Comparison of ENCODE assay signal across 1 cellular context in the genomic region with DNA sequence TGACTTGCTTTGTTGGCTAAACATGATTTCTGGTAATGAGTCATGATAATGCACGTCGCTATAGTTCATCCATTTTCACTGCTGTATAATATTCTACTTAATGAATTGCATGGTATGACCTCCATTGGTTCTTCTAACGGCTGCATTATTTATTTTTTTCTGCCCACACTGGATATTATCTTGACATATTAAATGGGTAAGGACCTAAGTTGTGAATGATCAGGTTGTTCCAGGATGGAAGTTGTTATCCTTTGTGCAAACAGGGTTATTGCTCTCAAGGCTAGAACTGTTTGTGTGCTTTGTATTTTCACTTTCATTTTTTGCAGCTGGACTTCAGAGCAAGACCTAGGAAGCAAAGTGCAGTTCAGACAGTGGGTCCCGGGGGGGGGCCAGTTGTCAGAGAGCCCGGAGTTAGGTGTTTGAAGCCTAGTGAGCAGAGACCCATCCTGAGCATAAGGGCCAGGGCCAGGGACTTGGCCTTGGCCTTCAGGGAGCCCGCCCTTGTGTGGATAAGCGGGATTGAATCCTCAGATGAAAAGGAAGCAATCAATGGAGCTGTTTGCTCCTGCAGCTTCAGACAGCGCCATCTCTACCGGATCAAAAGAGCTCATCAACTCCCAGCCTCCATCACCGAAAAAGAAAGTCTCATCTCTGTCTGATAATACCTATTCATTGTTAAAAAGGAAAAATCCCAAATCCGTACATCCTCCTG.
TF ChIP-seq lines count a peak whose summit lies in the region.

No MANE protein-coding gene starts in this region.

TF ChIP-seq in HepG2, 621 proteins besides CTCF, POLR2A, EP300 and RAD21 (continued from another document and continues in another):
- TF ChIP-seq, protein P1, sequence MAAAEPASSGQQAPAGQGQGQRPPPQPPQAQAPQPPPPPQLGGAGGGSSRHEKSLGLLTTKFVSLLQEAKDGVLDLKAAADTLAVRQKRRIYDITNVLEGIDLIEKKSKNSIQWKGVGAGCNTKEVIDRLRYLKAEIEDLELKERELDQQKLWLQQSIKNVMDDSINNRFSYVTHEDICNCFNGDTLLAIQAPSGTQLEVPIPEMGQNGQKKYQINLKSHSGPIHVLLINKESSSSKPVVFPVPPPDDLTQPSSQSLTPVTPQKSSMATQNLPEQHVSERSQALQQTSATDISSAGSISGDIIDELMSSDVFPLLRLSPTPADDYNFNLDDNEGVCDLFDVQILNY (CRISPR knock-in tag; conservative IDR thresholded peaks at IDR 0.05) = no peak
- TF ChIP-seq, protein P2, sequence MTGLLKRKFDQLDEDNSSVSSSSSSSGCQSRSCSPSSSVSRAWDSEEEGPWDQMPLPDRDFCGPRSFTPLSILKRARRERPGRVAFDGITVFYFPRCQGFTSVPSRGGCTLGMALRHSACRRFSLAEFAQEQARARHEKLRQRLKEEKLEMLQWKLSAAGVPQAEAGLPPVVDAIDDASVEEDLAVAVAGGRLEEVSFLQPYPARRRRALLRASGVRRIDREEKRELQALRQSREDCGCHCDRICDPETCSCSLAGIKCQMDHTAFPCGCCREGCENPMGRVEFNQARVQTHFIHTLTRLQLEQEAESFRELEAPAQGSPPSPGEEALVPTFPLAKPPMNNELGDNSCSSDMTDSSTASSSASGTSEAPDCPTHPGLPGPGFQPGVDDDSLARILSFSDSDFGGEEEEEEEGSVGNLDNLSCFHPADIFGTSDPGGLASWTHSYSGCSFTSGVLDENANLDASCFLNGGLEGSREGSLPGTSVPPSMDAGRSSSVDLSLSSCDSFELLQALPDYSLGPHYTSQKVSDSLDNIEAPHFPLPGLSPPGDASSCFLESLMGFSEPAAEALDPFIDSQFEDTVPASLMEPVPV (CRISPR knock-in tag; IDR thresholded peaks at IDR 0.05) = no peak
- TF ChIP-seq, protein P3, sequence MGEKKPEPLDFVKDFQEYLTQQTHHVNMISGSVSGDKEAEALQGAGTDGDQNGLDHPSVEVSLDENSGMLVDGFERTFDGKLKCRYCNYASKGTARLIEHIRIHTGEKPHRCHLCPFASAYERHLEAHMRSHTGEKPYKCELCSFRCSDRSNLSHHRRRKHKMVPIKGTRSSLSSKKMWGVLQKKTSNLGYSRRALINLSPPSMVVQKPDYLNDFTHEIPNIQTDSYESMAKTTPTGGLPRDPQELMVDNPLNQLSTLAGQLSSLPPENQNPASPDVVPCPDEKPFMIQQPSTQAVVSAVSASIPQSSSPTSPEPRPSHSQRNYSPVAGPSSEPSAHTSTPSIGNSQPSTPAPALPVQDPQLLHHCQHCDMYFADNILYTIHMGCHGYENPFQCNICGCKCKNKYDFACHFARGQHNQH (CRISPR knock-in tag; IDR thresholded peaks at IDR 0.05) = peak; percentile 94
- no peak for TF ChIP-seq SUZ12 (IDR thresholded peaks at IDR 0.05; ENCODE audit: low read depth, low read length)
- peak; percentile 92 for TF ChIP-seq ZSCAN31 (CRISPR knock-in tag; IDR thresholded peaks at IDR 0.05; ENCODE audit: low read depth)
- TF ChIP-seq TOPORS (CRISPR knock-in tag; IDR thresholded peaks at IDR 0.05) = no peak; the same call in 1 of the 2 replicates
- TF ChIP-seq ZSCAN25 (CRISPR knock-in tag; IDR thresholded peaks at IDR 0.05) = peak; percentile 36; the same call in 1 of the 2 replicates
- TF ChIP-seq TAF1 (CRISPR knock-in tag; IDR thresholded peaks at IDR 0.05) = no peak
- TF ChIP-seq ZBTB38 (CRISPR knock-in tag; IDR thresholded peaks at IDR 0.05) = peak; percentile 74; the same call in 1 of the 2 replicates
- TF ChIP-seq, protein P4, sequence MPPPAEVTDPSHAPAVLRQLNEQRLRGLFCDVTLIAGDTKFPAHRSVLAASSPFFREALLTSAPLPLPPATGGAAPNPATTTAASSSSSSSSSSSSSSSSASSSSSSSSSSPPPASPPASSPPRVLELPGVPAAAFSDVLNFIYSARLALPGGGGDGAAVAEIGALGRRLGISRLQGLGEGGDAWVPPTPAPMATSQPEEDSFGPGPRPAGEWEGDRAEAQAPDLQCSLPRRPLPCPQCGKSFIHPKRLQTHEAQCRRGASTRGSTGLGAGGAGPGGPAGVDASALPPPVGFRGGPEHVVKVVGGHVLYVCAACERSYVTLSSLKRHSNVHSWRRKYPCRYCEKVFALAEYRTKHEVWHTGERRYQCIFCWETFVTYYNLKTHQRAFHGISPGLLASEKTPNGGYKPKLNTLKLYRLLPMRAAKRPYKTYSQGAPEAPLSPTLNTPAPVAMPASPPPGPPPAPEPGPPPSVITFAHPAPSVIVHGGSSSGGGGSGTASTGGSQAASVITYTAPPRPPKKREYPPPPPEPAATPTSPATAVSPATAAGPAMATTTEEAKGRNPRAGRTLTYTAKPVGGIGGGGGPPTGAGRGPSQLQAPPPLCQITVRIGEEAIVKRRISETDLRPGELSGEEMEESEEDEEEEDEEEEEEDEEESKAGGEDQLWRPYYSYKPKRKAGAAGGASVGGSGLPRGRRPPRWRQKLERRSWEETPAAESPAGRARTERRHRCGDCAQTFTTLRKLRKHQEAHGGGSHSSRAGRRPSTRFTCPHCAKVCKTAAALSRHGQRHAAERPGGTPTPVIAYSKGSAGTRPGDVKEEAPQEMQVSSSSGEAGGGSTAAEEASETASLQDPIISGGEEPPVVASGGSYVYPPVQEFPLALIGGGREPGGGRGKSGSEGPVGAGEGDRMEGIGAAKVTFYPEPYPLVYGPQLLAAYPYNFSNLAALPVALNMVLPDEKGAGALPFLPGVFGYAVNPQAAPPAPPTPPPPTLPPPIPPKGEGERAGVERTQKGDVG (CRISPR knock-in tag; IDR thresholded peaks at IDR 0.05; ENCODE audit: borderline replicate concordance) = peak; percentile 83
- peak; percentile 69 for TF ChIP-seq TRIM24 (CRISPR knock-in tag; IDR thresholded peaks at IDR 0.05)
- TF ChIP-seq HHEX (CRISPR knock-in tag; IDR thresholded peaks at IDR 0.05) = peak; percentile 81; the same call in 1 of the 2 replicates
- TF ChIP-seq, protein P5, sequence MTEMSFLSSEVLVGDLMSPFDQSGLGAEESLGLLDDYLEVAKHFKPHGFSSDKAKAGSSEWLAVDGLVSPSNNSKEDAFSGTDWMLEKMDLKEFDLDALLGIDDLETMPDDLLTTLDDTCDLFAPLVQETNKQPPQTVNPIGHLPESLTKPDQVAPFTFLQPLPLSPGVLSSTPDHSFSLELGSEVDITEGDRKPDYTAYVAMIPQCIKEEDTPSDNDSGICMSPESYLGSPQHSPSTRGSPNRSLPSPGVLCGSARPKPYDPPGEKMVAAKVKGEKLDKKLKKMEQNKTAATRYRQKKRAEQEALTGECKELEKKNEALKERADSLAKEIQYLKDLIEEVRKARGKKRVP (CRISPR knock-in tag; IDR thresholded peaks at IDR 0.05) = peak in 1 of 2 experiments; percentile 78; a peak in 2 of 4 replicates
- TF ChIP-seq MED1 (CRISPR knock-in tag; IDR thresholded peaks at IDR 0.05) = peak; percentile 96
- TF ChIP-seq, protein P6, sequence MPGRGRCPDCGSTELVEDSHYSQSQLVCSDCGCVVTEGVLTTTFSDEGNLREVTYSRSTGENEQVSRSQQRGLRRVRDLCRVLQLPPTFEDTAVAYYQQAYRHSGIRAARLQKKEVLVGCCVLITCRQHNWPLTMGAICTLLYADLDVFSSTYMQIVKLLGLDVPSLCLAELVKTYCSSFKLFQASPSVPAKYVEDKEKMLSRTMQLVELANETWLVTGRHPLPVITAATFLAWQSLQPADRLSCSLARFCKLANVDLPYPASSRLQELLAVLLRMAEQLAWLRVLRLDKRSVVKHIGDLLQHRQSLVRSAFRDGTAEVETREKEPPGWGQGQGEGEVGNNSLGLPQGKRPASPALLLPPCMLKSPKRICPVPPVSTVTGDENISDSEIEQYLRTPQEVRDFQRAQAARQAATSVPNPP (CRISPR knock-in tag; IDR thresholded peaks at IDR 0.05) = peak; percentile 69
- no peak for TF ChIP-seq ATRX (CRISPR knock-in tag; IDR thresholded peaks at IDR 0.05; ENCODE audit: borderline replicate concordance)
- TF ChIP-seq HMG20B (CRISPR knock-in tag; conservative IDR thresholded peaks at IDR 0.05) = peak; percentile 98
- peak; percentile 98 for TF ChIP-seq TARDBP (CRISPR knock-in tag; IDR thresholded peaks at IDR 0.05)
- TF ChIP-seq, protein P7, sequence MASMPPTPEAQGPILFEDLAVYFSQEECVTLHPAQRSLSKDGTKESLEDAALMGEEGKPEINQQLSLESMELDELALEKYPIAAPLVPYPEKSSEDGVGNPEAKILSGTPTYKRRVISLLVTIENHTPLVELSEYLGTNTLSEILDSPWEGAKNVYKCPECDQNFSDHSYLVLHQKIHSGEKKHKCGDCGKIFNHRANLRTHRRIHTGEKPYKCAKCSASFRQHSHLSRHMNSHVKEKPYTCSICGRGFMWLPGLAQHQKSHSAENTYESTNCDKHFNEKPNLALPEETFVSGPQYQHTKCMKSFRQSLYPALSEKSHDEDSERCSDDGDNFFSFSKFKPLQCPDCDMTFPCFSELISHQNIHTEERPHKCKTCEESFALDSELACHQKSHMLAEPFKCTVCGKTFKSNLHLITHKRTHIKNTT (CRISPR knock-in tag; IDR thresholded peaks at IDR 0.05) = no peak
- TF ChIP-seq ZNF430 (CRISPR knock-in tag; IDR thresholded peaks at IDR 0.05) = peak; percentile 89
- peak; percentile 61; the same call in 1 of the 2 replicates for TF ChIP-seq ZNF274 (CRISPR knock-in tag; IDR thresholded peaks at IDR 0.05)
- TF ChIP-seq, protein P8, sequence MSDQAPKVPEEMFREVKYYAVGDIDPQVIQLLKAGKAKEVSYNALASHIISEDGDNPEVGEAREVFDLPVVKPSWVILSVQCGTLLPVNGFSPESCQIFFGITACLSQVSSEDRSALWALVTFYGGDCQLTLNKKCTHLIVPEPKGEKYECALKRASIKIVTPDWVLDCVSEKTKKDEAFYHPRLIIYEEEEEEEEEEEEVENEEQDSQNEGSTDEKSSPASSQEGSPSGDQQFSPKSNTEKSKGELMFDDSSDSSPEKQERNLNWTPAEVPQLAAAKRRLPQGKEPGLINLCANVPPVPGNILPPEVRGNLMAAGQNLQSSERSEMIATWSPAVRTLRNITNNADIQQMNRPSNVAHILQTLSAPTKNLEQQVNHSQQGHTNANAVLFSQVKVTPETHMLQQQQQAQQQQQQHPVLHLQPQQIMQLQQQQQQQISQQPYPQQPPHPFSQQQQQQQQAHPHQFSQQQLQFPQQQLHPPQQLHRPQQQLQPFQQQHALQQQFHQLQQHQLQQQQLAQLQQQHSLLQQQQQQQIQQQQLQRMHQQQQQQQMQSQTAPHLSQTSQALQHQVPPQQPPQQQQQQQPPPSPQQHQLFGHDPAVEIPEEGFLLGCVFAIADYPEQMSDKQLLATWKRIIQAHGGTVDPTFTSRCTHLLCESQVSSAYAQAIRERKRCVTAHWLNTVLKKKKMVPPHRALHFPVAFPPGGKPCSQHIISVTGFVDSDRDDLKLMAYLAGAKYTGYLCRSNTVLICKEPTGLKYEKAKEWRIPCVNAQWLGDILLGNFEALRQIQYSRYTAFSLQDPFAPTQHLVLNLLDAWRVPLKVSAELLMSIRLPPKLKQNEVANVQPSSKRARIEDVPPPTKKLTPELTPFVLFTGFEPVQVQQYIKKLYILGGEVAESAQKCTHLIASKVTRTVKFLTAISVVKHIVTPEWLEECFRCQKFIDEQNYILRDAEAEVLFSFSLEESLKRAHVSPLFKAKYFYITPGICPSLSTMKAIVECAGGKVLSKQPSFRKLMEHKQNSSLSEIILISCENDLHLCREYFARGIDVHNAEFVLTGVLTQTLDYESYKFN (CRISPR knock-in tag; conservative IDR thresholded peaks at IDR 0.05) = peak; percentile 98
- peak; percentile 13; the same call in 1 of the 2 replicates for TF ChIP-seq ZFX (CRISPR knock-in tag; IDR thresholded peaks at IDR 0.05; ENCODE audit: low read depth)
- TF ChIP-seq ZNF724P (CRISPR knock-in tag; IDR thresholded peaks at IDR 0.05; ENCODE audit: borderline replicate concordance) = no peak
- 0 out of 2 replicates have a peak, but pooled peaks have one; percentile 51 for TF ChIP-seq NCOA1 (CRISPR knock-in tag; IDR thresholded peaks at IDR 0.05)
- TF ChIP-seq HOXA7 (CRISPR knock-in tag; IDR thresholded peaks at IDR 0.05) = peak; percentile 30; the same call in 1 of the 2 replicates
- no peak for TF ChIP-seq ZFP36 (IDR thresholded peaks at IDR 0.05; ENCODE audit: borderline replicate concordance, low read depth, low read length, partially characterized antibody)
- TF ChIP-seq, protein P9, sequence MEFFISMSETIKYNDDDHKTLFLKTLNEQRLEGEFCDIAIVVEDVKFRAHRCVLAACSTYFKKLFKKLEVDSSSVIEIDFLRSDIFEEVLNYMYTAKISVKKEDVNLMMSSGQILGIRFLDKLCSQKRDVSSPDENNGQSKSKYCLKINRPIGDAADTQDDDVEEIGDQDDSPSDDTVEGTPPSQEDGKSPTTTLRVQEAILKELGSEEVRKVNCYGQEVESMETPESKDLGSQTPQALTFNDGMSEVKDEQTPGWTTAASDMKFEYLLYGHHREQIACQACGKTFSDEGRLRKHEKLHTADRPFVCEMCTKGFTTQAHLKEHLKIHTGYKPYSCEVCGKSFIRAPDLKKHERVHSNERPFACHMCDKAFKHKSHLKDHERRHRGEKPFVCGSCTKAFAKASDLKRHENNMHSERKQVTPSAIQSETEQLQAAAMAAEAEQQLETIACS (CRISPR knock-in tag; IDR thresholded peaks at IDR 0.05) = no peak
- TF ChIP-seq NR2C2 (CRISPR knock-in tag; IDR thresholded peaks at IDR 0.05; ENCODE audit: borderline replicate concordance) = peak; percentile 83
- no peak for TF ChIP-seq DNMT1 (CRISPR knock-in tag; IDR thresholded peaks at IDR 0.05)
- no peak for TF ChIP-seq NR1H2 (CRISPR knock-in tag; IDR thresholded peaks at IDR 0.05; ENCODE audit: borderline replicate concordance, low read depth)
- TF ChIP-seq, protein P10, sequence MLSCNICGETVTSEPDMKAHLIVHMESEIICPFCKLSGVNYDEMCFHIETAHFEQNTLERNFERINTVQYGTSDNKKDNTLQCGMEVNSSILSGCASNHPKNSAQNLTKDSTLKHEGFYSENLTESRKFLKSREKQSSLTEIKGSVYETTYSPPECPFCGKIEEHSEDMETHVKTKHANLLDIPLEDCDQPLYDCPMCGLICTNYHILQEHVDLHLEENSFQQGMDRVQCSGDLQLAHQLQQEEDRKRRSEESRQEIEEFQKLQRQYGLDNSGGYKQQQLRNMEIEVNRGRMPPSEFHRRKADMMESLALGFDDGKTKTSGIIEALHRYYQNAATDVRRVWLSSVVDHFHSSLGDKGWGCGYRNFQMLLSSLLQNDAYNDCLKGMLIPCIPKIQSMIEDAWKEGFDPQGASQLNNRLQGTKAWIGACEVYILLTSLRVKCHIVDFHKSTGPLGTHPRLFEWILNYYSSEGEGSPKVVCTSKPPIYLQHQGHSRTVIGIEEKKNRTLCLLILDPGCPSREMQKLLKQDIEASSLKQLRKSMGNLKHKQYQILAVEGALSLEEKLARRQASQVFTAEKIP (CRISPR knock-in tag; IDR thresholded peaks at IDR 0.05; ENCODE audit: borderline replicate concordance) = no peak
- TF ChIP-seq ZFP36L2 (CRISPR knock-in tag; IDR thresholded peaks at IDR 0.05) = no peak; the same call in 1 of the 2 replicates
- no peak for TF ChIP-seq ZNF747 (CRISPR knock-in tag; IDR thresholded peaks at IDR 0.05; ENCODE audit: borderline replicate concordance)
- TF ChIP-seq SRSF1 (optimal IDR thresholded peaks at IDR 0.05; ENCODE audit: low read depth, low read length) = no peak
- TF ChIP-seq, protein P11, sequence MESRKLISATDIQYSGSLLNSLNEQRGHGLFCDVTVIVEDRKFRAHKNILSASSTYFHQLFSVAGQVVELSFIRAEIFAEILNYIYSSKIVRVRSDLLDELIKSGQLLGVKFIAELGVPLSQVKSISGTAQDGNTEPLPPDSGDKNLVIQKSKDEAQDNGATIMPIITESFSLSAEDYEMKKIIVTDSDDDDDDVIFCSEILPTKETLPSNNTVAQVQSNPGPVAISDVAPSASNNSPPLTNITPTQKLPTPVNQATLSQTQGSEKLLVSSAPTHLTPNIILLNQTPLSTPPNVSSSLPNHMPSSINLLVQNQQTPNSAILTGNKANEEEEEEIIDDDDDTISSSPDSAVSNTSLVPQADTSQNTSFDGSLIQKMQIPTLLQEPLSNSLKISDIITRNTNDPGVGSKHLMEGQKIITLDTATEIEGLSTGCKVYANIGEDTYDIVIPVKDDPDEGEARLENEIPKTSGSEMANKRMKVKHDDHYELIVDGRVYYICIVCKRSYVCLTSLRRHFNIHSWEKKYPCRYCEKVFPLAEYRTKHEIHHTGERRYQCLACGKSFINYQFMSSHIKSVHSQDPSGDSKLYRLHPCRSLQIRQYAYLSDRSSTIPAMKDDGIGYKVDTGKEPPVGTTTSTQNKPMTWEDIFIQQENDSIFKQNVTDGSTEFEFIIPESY (CRISPR knock-in tag; IDR thresholded peaks at IDR 0.05) = peak; percentile 83
- peak; percentile 95 for TF ChIP-seq ZMYM3 (CRISPR knock-in tag; IDR thresholded peaks at IDR 0.05)
